ENCODE assay signal across 21 cellular contexts in genomic region chr19:14412436-14413071, GRCh38. TPM values are rescaled to one million over a fixed set of nuclear protein-coding genes. Genes with fewer than 3 reads are reported as not detected.
DNase-seq lines count a peak whose midpoint lies in the region; ATAC-seq and TF ChIP-seq lines count a peak whose summit lies in the region.
"Had no signal": no experiment of that assay in that cellular context is flagged by ENCODE, and none has a peak within 500 bp of the region (broad histone marks: within the 10 kb centered on the region; RNA-seq: fewer than 3 reads in every experiment).

No MANE protein-coding gene starts in this region.

- no peak for ATAC-seq in natural killer cell treated with Interleukin-12 subunit alpha and Interleukin-12 subunit beta and Interleukin-15 and Interleukin-18, amount 100 ng/mL, for 72 hours

- POLR2A ChIA-PET in GM10248 (lab: Yijun Ruan, JAX), result interaction anchor here (0.5 to 2.6 kb wide), 3 partner anchors 8 to 265 kb away, joined by 3 to 6 read pairs (median 4); no protein-coding TSS in a partner anchor

- H3K4me3 Mint-ChIP-seq in activated naive CD8-positive, alpha-beta T cell treated with anti-CD3 and anti-CD28 coated beads for 36 hours, result no peak overlapping the region
- no peak overlapping the region for H3K4me3 Mint-ChIP-seq in natural killer cell treated with Interleukin-12 subunit alpha and Interleukin-12 subunit beta and Interleukin-15 and Interleukin-18, amount 100 ng/mL, for 72 hours
- H3K4me3 Mint-ChIP-seq: endodermal cell had no signal

- CTCF ChIA-PET in GM10248 (lab: Yijun Ruan, JAX), result interaction anchor here (1.5 kb wide), 1 partner anchor 19 kb away, joined by 7 read pairs; no protein-coding TSS in a partner anchor

- H3K9me3 Mint-ChIP-seq in activated naive CD8-positive, alpha-beta T cell treated with anti-CD3 and anti-CD28 coated beads for 36 hours, result no peaks in the 10 kb centered on the region
- no peaks in the 10 kb centered on the region for H3K9me3 Mint-ChIP-seq in natural killer cell treated with Interleukin-12 subunit alpha and Interleukin-12 subunit beta and Interleukin-15 and Interleukin-18, amount 100 ng/mL, for 72 hours
- H3K9me3 Mint-ChIP-seq: endodermal cell, nephron had no signal

- H3K4me1 Mint-ChIP-seq in activated naive CD8-positive, alpha-beta T cell treated with anti-CD3 and anti-CD28 coated beads for 36 hours, result peaks cover 64% of the 10 kb centered on the region
- peaks cover 54 to 63% of the 10 kb centered on the region in 2 donors for H3K4me1 Mint-ChIP-seq in natural killer cell treated with Interleukin-12 subunit alpha and Interleukin-12 subunit beta and Interleukin-15 and Interleukin-18, amount 100 ng/mL, for 72 hours (ENCODE audit: low read depth in 2 of 2)

- peak overlapping the region; percentile 74 for H3K27ac Mint-ChIP-seq in activated naive CD8-positive, alpha-beta T cell treated with anti-CD3 and anti-CD28 coated beads for 36 hours
- peak overlapping the region; percentile 68 to 84 for H3K27ac Mint-ChIP-seq in natural killer cell treated with Interleukin-12 subunit alpha and Interleukin-12 subunit beta and Interleukin-15 and Interleukin-18, amount 100 ng/mL, for 72 hours

- peaks cover 67% of the 10 kb centered on the region for H3K36me3 Mint-ChIP-seq in activated naive CD8-positive, alpha-beta T cell treated with anti-CD3 and anti-CD28 coated beads for 36 hours
- peaks cover 28% of the 10 kb centered on the region for H3K36me3 Mint-ChIP-seq in natural killer cell treated with Interleukin-12 subunit alpha and Interleukin-12 subunit beta and Interleukin-15 and Interleukin-18, amount 100 ng/mL, for 72 hours

- peaks cover 4% of the 10 kb centered on the region for H3K27me3 Mint-ChIP-seq in activated naive CD8-positive, alpha-beta T cell treated with anti-CD3 and anti-CD28 coated beads for 36 hours
- no peaks in the 10 kb centered on the region for H3K27me3 Mint-ChIP-seq in natural killer cell treated with Interleukin-12 subunit alpha and Interleukin-12 subunit beta and Interleukin-15 and Interleukin-18, amount 100 ng/mL, for 72 hours
- H3K27me3 Mint-ChIP-seq: brain had no signal

- DNase-seq in activated CD4-positive, alpha-beta T cell treated with anti-CD3 and anti-CD28 coated beads for 1 hour, result peak; percentile 22
- DNase-seq in activated CD4-positive, alpha-beta T cell treated with anti-CD3 and anti-CD28 coated beads, Interleukin-2, amount 50 U/mL, for 48 hours, result no peak
- DNase-seq in GM10248 (ENCODE audit: extremely low spot score) (peak; percentile 9), NOMO-1 treated with DMSO at 0.1 percent for 48 hours (lab: John Stamatoyannopoulos, UW; ENCODE audit: unreplicated experiment) (no peak), D341Med (ENCODE audit: low spot score) (no peak)
- DNase-seq in activated naive CD8-positive, alpha-beta T cell treated with anti-CD3 and anti-CD28 coated beads for 36 hours, result no peak
- no peak for DNase-seq in natural killer cell treated with Interleukin-12 subunit alpha and Interleukin-12 subunit beta and Interleukin-15 and Interleukin-18, amount 100 ng/mL, for 72 hours (ENCODE audit: low spot score)
- no peak for DNase-seq in stimulated activated CD4-positive, alpha-beta T cell treated with anti-CD3 and anti-CD28 coated beads, Interleukin-4, amount 100 ng/mL, for 24 hours
- DNase-seq: activated CD4-positive, alpha-beta T cell treated with anti-CD3 and anti-CD28 coated beads for 4 hours; activated CD8-positive, alpha-beta memory T cell treated with anti-CD3 and anti-CD28 coated beads, Interleukin-2, amount 50 U/mL, for 48 hours; AML-193; endodermal cell; left cardiac atrium; mesendoderm; NCI-H146; NCI-H2171 treated with DMSO at 0.1 percent for 48 hours; NCI-H69; SIG-M5; stimulated activated naive CD4-positive, alpha-beta T cell treated with Interleukin-2 at 50 U/mL for 16 hours had no signal

- TF ChIP-seq CTCF in GM10248 (IDR thresholded peaks at IDR 0.05; ENCODE audit: control extremely low read depth, extremely low read depth, low read depth, missing control alignments), result no peak

RNA-seq across cellular contexts. Expression of gene DDX39A, which starts 6.6 kb away (rescaled TPM):
- 100 to 1,000 TPM; 300 to 306 TPM for total RNA-seq in activated naive CD8-positive, alpha-beta T cell treated with anti-CD3 and anti-CD28 coated beads for 36 hours
- total RNA-seq in natural killer cell treated with Interleukin-12 subunit alpha and Interleukin-12 subunit beta and Interleukin-15 and Interleukin-18, amount 100 ng/mL, for 72 hours, result 100 to 1,000 TPM; 225 to 449 TPM

RNA-seq across cellular contexts. Expression of gene PKN1, which starts 20.6 kb away (rescaled TPM):
- total RNA-seq in activated naive CD8-positive, alpha-beta T cell treated with anti-CD3 and anti-CD28 coated beads for 36 hours, result 100 to 1,000 TPM; 168 to 169 TPM
- total RNA-seq in natural killer cell treated with Interleukin-12 subunit alpha and Interleukin-12 subunit beta and Interleukin-15 and Interleukin-18, amount 100 ng/mL, for 72 hours, result 100 to 1,000 TPM; 140 to 160 TPM

RNA-seq across cellular contexts. Expression of gene ADGRE5, which starts 31.3 kb away (rescaled TPM):
- 100 to 1,000 TPM; 219 to 223 TPM for total RNA-seq in activated naive CD8-positive, alpha-beta T cell treated with anti-CD3 and anti-CD28 coated beads for 36 hours
- 100 to 1,000 TPM; 348 to 798 TPM for total RNA-seq in natural killer cell treated with Interleukin-12 subunit alpha and Interleukin-12 subunit beta and Interleukin-15 and Interleukin-18, amount 100 ng/mL, for 72 hours

Comparison
In these comparisons a context has a peak if more than half of its experiments do, and no peak if none do; other contexts are left out.
1. DNase-seq: peak in activated CD4-positive, alpha-beta T cell treated with anti-CD3 and anti-CD28 coated beads for 1 hour (single experiment) and GM10248 (single experiment); none in activated CD4-positive, alpha-beta T cell treated with anti-CD3 and anti-CD28 coated beads, Interleukin-2, amount 50 U/mL, for 48 hours (0 of 2), activated naive CD8-positive, alpha-beta T cell treated with anti-CD3 and anti-CD28 coated beads for 36 hours (single experiment), natural killer cell treated with Interleukin-12 subunit alpha and Interleukin-12 subunit beta and Interleukin-15 and Interleukin-18, amount 100 ng/mL, for 72 hours (single experiment), NOMO-1 treated with DMSO at 0.1 percent for 48 hours (single experiment), stimulated activated CD4-positive, alpha-beta T cell treated with anti-CD3 and anti-CD28 coated beads, Interleukin-4, amount 100 ng/mL, for 24 hours (single experiment) and D341Med (single experiment).